Comparison of ENCODE assay signal across 39 cellular contexts in genomic region chr7:49418964-49419363, GRCh38.
"Had no signal": no experiment of that assay in that cellular context is flagged by ENCODE, and none has a peak within 500 bp of the region (broad histone marks: within the 10 kb centered on the region; RNA-seq: fewer than 3 reads in every experiment).

No MANE protein-coding gene starts in this region.

- ATAC-seq: activated naive CD4-positive, alpha-beta T cell treated with anti-CD3 and anti-CD28 coated beads, Interleukin-2, amount 50 U/mL, for 72 hours; activated naive CD8-positive, alpha-beta T cell treated with anti-CD3 and anti-CD28 coated beads, Interleukin-2, amount 50 U/mL, for 24 hours; activated T-cell treated with anti-CD3 and anti-CD28 coated beads, Interleukin-2, amount 50 U/mL, for 4 hours; activated T-cell treated with anti-CD3 and anti-CD28 coated beads, Interleukin-2, amount 50 U/mL, for 72 hours; activated T-helper 17 cell treated with anti-CD3 and anti-CD28 coated beads, Interleukin-2, amount 50 U/mL, for 72 hours; body of pancreas had no signal

- H3K27me3 ChIP-seq: adrenal gland, ascending aorta, body of pancreas, brain microvascular endothelial cell, cardiac muscle cell had no signal

- H3K9me3 ChIP-seq: adrenal gland, ascending aorta, body of pancreas, breast epithelium had no signal

- FAIRE-seq: bronchial epithelial cell had no signal

- H3K4me3 ChIP-seq: adrenal gland, ascending aorta, body of pancreas, breast epithelium, cardiac muscle cell had no signal

- H3K36me3 Mint-ChIP-seq: activated naive CD4-positive, alpha-beta T cell treated with anti-CD3 and anti-CD28 coated beads, Interleukin-2, amount 10 ng/mL, durations not matched to agents 7 days and 5 days; activated naive CD4-positive, alpha-beta T cell treated with anti-CD3 and anti-CD28 coated beads, Interleukin-2, amount 50 U/mL, for 24 hours; activated naive CD4-positive, alpha-beta T cell treated with anti-CD3 and anti-CD28 coated beads, Interleukin-2, amount 50 U/mL, for 72 hours; activated naive CD8-positive, alpha-beta T cell; activated naive CD8-positive, alpha-beta T cell treated with anti-CD3 and anti-CD28 coated beads for 36 hours; activated naive CD8-positive, alpha-beta T cell treated with anti-CD3 and anti-CD28 coated beads, Interleukin-2, amount 10 ng/mL, durations not matched to agents 7 days and 5 days; brain had no signal

- DNase-seq: activated effector memory CD4-positive, alpha-beta T cell treated with anti-CD3 and anti-CD28 coated beads, Interleukin-2, amount 50 U/mL, for 16 hours; activated effector memory CD4-positive, alpha-beta T cell treated with Interleukin-2 at 50 U/mL for 16 hours; activated gamma-delta T cell; activated gamma-delta T cell treated with Interleukin-2 at 50 U/mL for 16 hours; activated naive CD4-positive, alpha-beta T cell; activated naive CD4-positive, alpha-beta T cell treated with anti-CD3 and anti-CD28 coated beads for 36 hours; activated naive CD4-positive, alpha-beta T cell treated with anti-CD3 and anti-CD28 coated beads, Interleukin-2, amount 10 ng/mL, durations not matched to agents 7 days and 5 days; activated naive CD4-positive, alpha-beta T cell treated with anti-CD3 and anti-CD28 coated beads, Interleukin-2, amount 50 U/mL, for 16 hours; activated naive CD4-positive, alpha-beta T cell treated with Interleukin-2 at 50 U/mL for 16 hours; activated naive CD8-positive, alpha-beta T cell treated with anti-CD3 and anti-CD28 coated beads for 36 hours; activated naive CD8-positive, alpha-beta T cell treated with anti-CD3 and anti-CD28 coated beads, Interleukin-2, amount 10 ng/mL, durations not matched to agents 7 days and 5 days; activated naive CD8-positive, alpha-beta T cell treated with anti-CD3 and anti-CD28 coated beads, Interleukin-2, amount 50 U/mL, for 24 hours; activated T-cell treated with anti-CD3 and anti-CD28 coated beads for 4 hours; activated T-cell treated with anti-CD3 and anti-CD28 coated beads, Interleukin-2, amount 50 U/mL, for 1 hour; activated T-cell treated with anti-CD3 and anti-CD28 coated beads, Interleukin-2, amount 50 U/mL, for 24 hours; activated T-cell treated with anti-CD3 and anti-CD28 coated beads, Interleukin-2, amount 50 U/mL, for 4 hours; activated T-cell treated with anti-CD3 and anti-CD28 coated beads, Interleukin-2, amount 50 U/mL, for 48 hours; activated T-cell treated with anti-CD3 and anti-CD28 coated beads, Interleukin-2, amount 50 U/mL, for 72 hours; adrenal gland; amniotic stem cell; anterior cingulate cortex; aorta; body of pancreas; brain microvascular endothelial cell; caudate nucleus; central memory CD4-positive, alpha-beta T cell; cerebellar nuclear complex had no signal

- H3K27ac Mint-ChIP-seq: activated naive CD4-positive, alpha-beta T cell treated with anti-CD3 and anti-CD28 coated beads for 36 hours; activated naive CD4-positive, alpha-beta T cell treated with anti-CD3 and anti-CD28 coated beads, Interleukin-2, amount 10 ng/mL, durations not matched to agents 7 days and 5 days; activated naive CD4-positive, alpha-beta T cell treated with anti-CD3 and anti-CD28 coated beads, Interleukin-2, amount 50 U/mL, for 24 hours; activated naive CD4-positive, alpha-beta T cell treated with anti-CD3 and anti-CD28 coated beads, Interleukin-2, amount 50 U/mL, for 72 hours; activated naive CD8-positive, alpha-beta T cell; activated naive CD8-positive, alpha-beta T cell treated with anti-CD3 and anti-CD28 coated beads for 36 hours; activated naive CD8-positive, alpha-beta T cell treated with anti-CD3 and anti-CD28 coated beads, Interleukin-2, amount 10 ng/mL, durations not matched to agents 7 days and 5 days; activated naive CD8-positive, alpha-beta T cell treated with anti-CD3 and anti-CD28 coated beads, Interleukin-2, amount 50 U/mL, for 24 hours; activated T-cell treated with anti-CD3 and anti-CD28 coated beads, Interleukin-2, amount 50 U/mL, for 24 hours; activated T-cell treated with anti-CD3 and anti-CD28 coated beads, Interleukin-2, amount 50 U/mL, for 72 hours; activated T-helper 1 cell treated with anti-CD3 and anti-CD28 coated beads, Interleukin-12 subunit alpha, Interleukin-12 subunit beta, Interleukin-2, Interleukin-4 antibody, amounts not matched to agents 30 ng/mL and 10 ng/mL and 1 ng/mL, durations not matched to agents 14 hours and 24 hours and 36 hours; activated T-helper 17 cell treated with anti-CD3 and anti-CD28 coated beads, Interleukin-2, amount 50 U/mL, for 72 hours; activated T-helper 2 cell treated with anti-CD3 and anti-CD28 coated beads, Interferon-gamma antibody, Interleukin-2, Interleukin-4, amounts not matched to agents 10 μg/mL and 5 μg/mL and 100 μg/mL, durations not matched to agents 14 hours and 24 hours and 36 hours; brain had no signal

- H3K4me3 Mint-ChIP-seq: activated naive CD4-positive, alpha-beta T cell treated with anti-CD3 and anti-CD28 coated beads for 36 hours; activated naive CD4-positive, alpha-beta T cell treated with anti-CD3 and anti-CD28 coated beads, Interleukin-2, amount 10 ng/mL, durations not matched to agents 7 days and 5 days; activated naive CD4-positive, alpha-beta T cell treated with anti-CD3 and anti-CD28 coated beads, Interleukin-2, amount 50 U/mL, for 24 hours; activated naive CD8-positive, alpha-beta T cell; activated naive CD8-positive, alpha-beta T cell treated with anti-CD3 and anti-CD28 coated beads for 36 hours; activated naive CD8-positive, alpha-beta T cell treated with anti-CD3 and anti-CD28 coated beads, Interleukin-2, amount 10 ng/mL, durations not matched to agents 7 days and 5 days; activated naive CD8-positive, alpha-beta T cell treated with anti-CD3 and anti-CD28 coated beads, Interleukin-2, amount 50 U/mL, for 24 hours; activated T-cell treated with anti-CD3 and anti-CD28 coated beads, Interleukin-2, amount 50 U/mL, for 24 hours; activated T-cell treated with anti-CD3 and anti-CD28 coated beads, Interleukin-2, amount 50 U/mL, for 4 hours; activated T-cell treated with anti-CD3 and anti-CD28 coated beads, Interleukin-2, amount 50 U/mL, for 72 hours; activated T-helper 1 cell treated with anti-CD3 and anti-CD28 coated beads, Interleukin-12 subunit alpha, Interleukin-12 subunit beta, Interleukin-2, Interleukin-4 antibody, amounts not matched to agents 30 ng/mL and 10 ng/mL and 1 ng/mL, durations not matched to agents 14 hours and 24 hours and 36 hours; activated T-helper 17 cell treated with anti-CD3 and anti-CD28 coated beads, Interleukin-2, amount 50 U/mL, for 72 hours; brain; central memory CD8-positive, alpha-beta T cell had no signal

- H3K4me1 ChIP-seq: adrenal gland, ascending aorta, body of pancreas, breast epithelium had no signal

- H3K27ac ChIP-seq: adrenal gland, ascending aorta, body of pancreas, brain microvascular endothelial cell, breast epithelium, cardiac muscle cell had no signal

- H3K9me3 Mint-ChIP-seq: activated naive CD4-positive, alpha-beta T cell treated with anti-CD3 and anti-CD28 coated beads, Interleukin-2, amount 10 ng/mL, durations not matched to agents 7 days and 5 days; activated naive CD8-positive, alpha-beta T cell treated with anti-CD3 and anti-CD28 coated beads, Interleukin-2, amount 10 ng/mL, durations not matched to agents 7 days and 5 days; activated T-helper 1 cell treated with anti-CD3 and anti-CD28 coated beads, Interleukin-12 subunit alpha, Interleukin-12 subunit beta, Interleukin-2, Interleukin-4 antibody, amounts not matched to agents 30 ng/mL and 10 ng/mL and 1 ng/mL, durations not matched to agents 14 hours and 24 hours and 36 hours; brain had no signal

- H3K4me1 Mint-ChIP-seq: activated naive CD4-positive, alpha-beta T cell treated with anti-CD3 and anti-CD28 coated beads, Interleukin-2, amount 10 ng/mL, durations not matched to agents 7 days and 5 days; activated naive CD4-positive, alpha-beta T cell treated with anti-CD3 and anti-CD28 coated beads, Interleukin-2, amount 50 U/mL, for 24 hours; activated naive CD8-positive, alpha-beta T cell treated with anti-CD3 and anti-CD28 coated beads for 36 hours; activated naive CD8-positive, alpha-beta T cell treated with anti-CD3 and anti-CD28 coated beads, Interleukin-2, amount 10 ng/mL, durations not matched to agents 7 days and 5 days; activated naive CD8-positive, alpha-beta T cell treated with anti-CD3 and anti-CD28 coated beads, Interleukin-2, amount 50 U/mL, for 24 hours; activated T-helper 17 cell treated with anti-CD3 and anti-CD28 coated beads, Interleukin-2, amount 50 U/mL, for 72 hours; brain; central memory CD8-positive, alpha-beta T cell had no signal

- H3K36me3 ChIP-seq: adrenal gland, ascending aorta, brain microvascular endothelial cell, breast epithelium, cardiac muscle cell had no signal

- H3K27me3 Mint-ChIP-seq: activated naive CD4-positive, alpha-beta T cell treated with anti-CD3 and anti-CD28 coated beads, Interleukin-2, amount 10 ng/mL, durations not matched to agents 7 days and 5 days; activated naive CD4-positive, alpha-beta T cell treated with anti-CD3 and anti-CD28 coated beads, Interleukin-2, amount 50 U/mL, for 24 hours; activated naive CD8-positive, alpha-beta T cell; activated naive CD8-positive, alpha-beta T cell treated with anti-CD3 and anti-CD28 coated beads for 36 hours; activated naive CD8-positive, alpha-beta T cell treated with anti-CD3 and anti-CD28 coated beads, Interleukin-2, amount 10 ng/mL, durations not matched to agents 7 days and 5 days; activated naive CD8-positive, alpha-beta T cell treated with anti-CD3 and anti-CD28 coated beads, Interleukin-2, amount 50 U/mL, for 24 hours; activated T-cell treated with anti-CD3 and anti-CD28 coated beads, Interleukin-2, amount 50 U/mL, for 24 hours; activated T-helper 17 cell treated with anti-CD3 and anti-CD28 coated beads, Interleukin-2, amount 50 U/mL, for 72 hours; brain; central memory CD8-positive, alpha-beta T cell had no signal
